In the genomic region with DNA sequence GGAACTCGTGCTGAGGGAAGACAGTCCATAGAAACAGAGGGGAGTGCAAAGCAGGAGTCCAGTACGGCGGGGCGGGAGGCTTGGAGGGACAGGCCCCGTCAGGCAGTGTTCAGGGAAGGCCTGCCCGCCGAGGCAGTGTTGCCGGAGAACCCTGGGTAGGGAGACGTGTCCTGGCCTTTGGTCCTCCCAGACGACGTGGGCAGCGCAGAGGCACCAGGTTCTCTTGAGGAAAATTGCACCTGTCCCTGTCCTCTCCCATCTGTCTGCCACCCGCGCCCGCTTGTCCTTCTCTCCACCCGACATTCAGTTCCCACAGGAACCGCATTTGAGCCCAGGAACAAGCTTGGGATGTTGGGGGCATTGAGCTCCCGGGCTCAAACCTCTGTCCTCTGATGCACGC, we compare ENCODE assay signal across 15 cellular contexts. TPM values are rescaled to one million over a fixed set of nuclear protein-coding genes. Genes with fewer than 3 reads are reported as not detected.
DNase-seq lines count a peak whose midpoint lies in the region; FAIRE-seq and TF ChIP-seq lines count a peak whose summit lies in the region.
"Not testable (repeated sequence)": the region's sequence is repeated elsewhere in the genome, so short reads cannot be mapped to it uniquely, and the experiment has no call there.
"Had no signal": no experiment of that assay in that cellular context is flagged by ENCODE, and none has a peak within 500 bp of the region (broad histone marks: within the 10 kb centered on the region; RNA-seq: fewer than 3 reads in every experiment).

No MANE protein-coding gene starts in this region.

- not testable (repeated sequence) for H2BK12ac ChIP-seq in H9 (ENCODE audit: insufficient read length, low read depth, low read length); neuronal stem cell (ENCODE audit: low read length)

- not testable (repeated sequence) for H3K4me3 ChIP-seq in bronchial epithelial cell (ENCODE audit: low read depth, low read length); esophagus muscularis mucosa; kidney (ENCODE audit: low read length in 2 of 2); neuronal stem cell (ENCODE audit: low read length in 2 of 2)

- not testable (repeated sequence) for H3K23me2 ChIP-seq in H9 (ENCODE audit: insufficient read length, low read depth, low read length, poor library complexity, severe bottlenecking)

- H3K9ac ChIP-seq in H9 (ENCODE audit: extremely low read depth, insufficient read length, low read length); kidney (ENCODE audit: low read length in 2 of 2); neuronal stem cell (ENCODE audit: low read depth, low read length, poor library complexity): not testable (repeated sequence)

- H3K4me1 Mint-ChIP-seq in H9; activated CD4-positive, alpha-beta T cell treated with anti-CD3 and anti-CD28 coated beads, Interleukin-2, amount 10 ng/mL, durations not matched to agents 24 days and 14 days; type B pancreatic cell (ENCODE audit: unreplicated experiment): not testable (repeated sequence)

- H3K4me1 ChIP-seq in H9 (ENCODE audit: insufficient read depth, low read length); esophagus muscularis mucosa; kidney (ENCODE audit: control insufficient read depth in 1 of 2, insufficient read depth in 1 of 2, low read depth in 1 of 2, low read length in 2 of 2); neuronal stem cell (ENCODE audit: control insufficient read depth in 2 of 2, insufficient read depth in 1 of 2, low read depth in 1 of 2, low read length in 2 of 2): not testable (repeated sequence)

- not testable (repeated sequence) for H2BK120ac ChIP-seq in H9 (ENCODE audit: low read depth, low read length, poor library complexity, severe bottlenecking); neuronal stem cell (ENCODE audit: low read depth, low read length)

- H3K36me3 Mint-ChIP-seq in H9 (ENCODE audit: insufficient read depth in 1 of 3, low read depth in 3 of 3); activated CD4-positive, alpha-beta T cell treated with anti-CD3 and anti-CD28 coated beads, Interleukin-2, amount 10 ng/mL, durations not matched to agents 24 days and 14 days (ENCODE audit: low read depth); type B pancreatic cell: not testable (repeated sequence)

- H3K79me2 ChIP-seq in H9 (ENCODE audit: insufficient read depth, low read length), result not testable (repeated sequence)

- no CpG with 5 or more reads among the region's 19 CpGs for WGBS in H9 (ENCODE audit: extremely low coverage, insufficient read length, low lambda C conversion rate)
- 91% methylated on average over 19 of the region's 19 CpGs for WGBS in esophagus muscularis mucosa
- WGBS in neuronal stem cell (ENCODE audit: extremely low coverage in 2 of 2, insufficient read length in 2 of 2, insufficient replicate concordance in 1 of 2), 2 donors, result no CpG with 5 or more reads among the region's 19 CpGs

- not testable (repeated sequence) for TF ChIP-seq CTCF in H9 (conservative IDR thresholded peaks at IDR 0.05); bronchial epithelial cell (IDR thresholded peaks at IDR 0.05; ENCODE audit: insufficient read depth, low read length, severe bottlenecking); esophagus muscularis mucosa (IDR thresholded peaks at IDR 0.05); kidney (IDR thresholded peaks at IDR 0.05; ENCODE audit: borderline replicate concordance, extremely low read depth, insufficient read depth); type B pancreatic cell (conservative IDR thresholded peaks at IDR 0.05)

- not testable (repeated sequence) for H3K27me3 Mint-ChIP-seq in H9 (ENCODE audit: low read depth); activated CD4-positive, alpha-beta T cell treated with anti-CD3 and anti-CD28 coated beads, Interleukin-2, amount 10 ng/mL, durations not matched to agents 24 days and 14 days; type B pancreatic cell

- intact Hi-C loops in activated CD4-positive, alpha-beta T cell treated with anti-CD3 and anti-CD28 coated beads, Interleukin-2, amount 10 ng/mL, durations not matched to agents 24 days and 14 days (cut with micrococcal nuclease); kidney (cut with DNase I): not testable (repeated sequence)
- intact Hi-C loops in esophagus muscularis mucosa (cut with DNase I), result loop anchor here (10.0 kb wide), 1 partner anchor 489 kb away; no protein-coding TSS in a partner anchor

- TF ChIP-seq EP300 in esophagus muscularis mucosa (IDR thresholded peaks at IDR 0.05), result not testable (repeated sequence)

- H3K79me1 ChIP-seq in H9 (ENCODE audit: insufficient read depth, low read depth, low read length, poor library complexity, severe bottlenecking); neuronal stem cell (ENCODE audit: low read depth, low read length): not testable (repeated sequence)

- not testable (repeated sequence) for H2AK5ac ChIP-seq in H9 (ENCODE audit: insufficient read length, low read length); neuronal stem cell (ENCODE audit: low read depth, low read length)

- not testable (repeated sequence) for H4K5ac ChIP-seq in H9 (ENCODE audit: insufficient read length, low read depth, low read length)

- H3K27me3 ChIP-seq in H9 (ENCODE audit: insufficient read depth, low read length); bronchial epithelial cell (ENCODE audit: control insufficient read depth, insufficient read depth, low read length); esophagus muscularis mucosa; neuronal stem cell (ENCODE audit: control insufficient read depth in 3 of 3, insufficient read depth in 3 of 3, low read depth in 1 of 3, low read length in 3 of 3): not testable (repeated sequence)

- not testable (repeated sequence) for H4K20me1 ChIP-seq in H9 (ENCODE audit: control insufficient read depth, insufficient read depth, insufficient read length)

- not testable (repeated sequence) for H3K4me3 Mint-ChIP-seq in H9; activated CD4-positive, alpha-beta T cell treated with anti-CD3 and anti-CD28 coated beads, Interleukin-2, amount 10 ng/mL, durations not matched to agents 24 days and 14 days; type B pancreatic cell

- H3K27ac Mint-ChIP-seq in H9 (peak overlapping the region; percentile 14 to 69 (median 68); a peak in 2 of 7 replicates), type B pancreatic cell (peak overlapping the region; percentile 12)
- not testable (repeated sequence) for H3K27ac Mint-ChIP-seq in activated CD4-positive, alpha-beta T cell treated with anti-CD3 and anti-CD28 coated beads, Interleukin-2, amount 10 ng/mL, durations not matched to agents 24 days and 14 days

- H3K4me2 ChIP-seq in H9 (ENCODE audit: insufficient read depth, insufficient read length, low read length); neuronal stem cell (ENCODE audit: insufficient read depth, low read length, poor library complexity, severe bottlenecking): not testable (repeated sequence)

- H2BK15ac ChIP-seq in H9 (ENCODE audit: low read depth, low read length); neuronal stem cell (ENCODE audit: low read length): not testable (repeated sequence)

- H3K18ac ChIP-seq in H9 (ENCODE audit: insufficient read length, low read depth, low read length); neuronal stem cell (ENCODE audit: low read length): not testable (repeated sequence)

- FAIRE-seq in bronchial epithelial cell (lab: Jason Lieb, UNC), result peak; percentile 55
- FAIRE-seq in kidney (lab: Jason Lieb, UNC), result not testable (repeated sequence)

- H4K91ac ChIP-seq in H9 (ENCODE audit: insufficient read length, low read depth, low read length); neuronal stem cell (ENCODE audit: low read depth, low read length, poor library complexity): not testable (repeated sequence)

- H3K23ac ChIP-seq in H9 (ENCODE audit: insufficient read length, low read depth, low read length); neuronal stem cell (ENCODE audit: low read depth, low read length, poor library complexity): not testable (repeated sequence)

- TF ChIP-seq POLR2A in esophagus muscularis mucosa (IDR thresholded peaks at IDR 0.05; ENCODE audit: low read depth), result not testable (repeated sequence)

- not testable (repeated sequence) for H3K14ac ChIP-seq in H9 (ENCODE audit: insufficient read depth, low read length)
- peak overlapping the region; percentile 21 for H3K14ac ChIP-seq in neuronal stem cell (ENCODE audit: low read length)

- not testable (repeated sequence) for H2AFZ ChIP-seq in H9 (ENCODE audit: low read length); neuronal stem cell (ENCODE audit: low read length)

- H2BK20ac ChIP-seq in H9 (ENCODE audit: low read depth, low read length, poor library complexity, severe bottlenecking), result not testable (repeated sequence)

- not testable (repeated sequence) for H3K9me3 Mint-ChIP-seq in H9; activated CD4-positive, alpha-beta T cell treated with anti-CD3 and anti-CD28 coated beads, Interleukin-2, amount 10 ng/mL, durations not matched to agents 24 days and 14 days; type B pancreatic cell

- H3K56ac ChIP-seq in H9 (ENCODE audit: insufficient read length, low read depth, low read length), result not testable (repeated sequence)

- DNase-seq in H9; bronchial epithelial cell (ENCODE audit: low read depth); neuronal stem cell (ENCODE audit: low spot score); type B pancreatic cell (ENCODE audit: extremely low spot score, unreplicated experiment): not testable (repeated sequence)
- DNase-seq in activated CD4-positive, alpha-beta T cell treated with anti-CD3 and anti-CD28 coated beads, Interleukin-2, amount 10 ng/mL, durations not matched to agents 24 days and 14 days, result peak; percentile 54
- DNase-seq in esophagus muscularis mucosa (ENCODE audit: extremely low spot score), result peak; percentile 62
- peak; percentile 79 for DNase-seq in kidney

- H4K8ac ChIP-seq in H9 (replicated peaks; ENCODE audit: insufficient read length, low read depth, low read length); neuronal stem cell (ENCODE audit: low read depth, low read length): not testable (repeated sequence)

- H3K4ac ChIP-seq in H9 (ENCODE audit: low read depth, low read length); neuronal stem cell (ENCODE audit: low read length): not testable (repeated sequence)

- H3K27ac ChIP-seq in H9 (ENCODE audit: insufficient read length, low read depth, low read length); esophagus muscularis mucosa (replicated peaks in 1 of 4); kidney (ENCODE audit: low read depth in 2 of 2, low read length in 2 of 2); neuronal stem cell (replicated peaks; ENCODE audit: low read length): not testable (repeated sequence)

- not testable (repeated sequence) for H2BK5ac ChIP-seq in H9 (ENCODE audit: insufficient read length, low read length); neuronal stem cell (ENCODE audit: low read length)

- H3T11ph ChIP-seq in H9 (ENCODE audit: low read length), result not testable (repeated sequence)

- H3K9me3 ChIP-seq in H9 (ENCODE audit: control insufficient read depth, low read depth, low read length); esophagus muscularis mucosa; kidney (ENCODE audit: control insufficient read depth in 1 of 2, low read length in 2 of 2); neuronal stem cell (replicated peaks in 1 of 2; ENCODE audit: control insufficient read depth in 2 of 2, insufficient read depth in 1 of 2, low read depth in 1 of 2, low read length in 2 of 2): not testable (repeated sequence)

- H3K36me3 ChIP-seq in bronchial epithelial cell (ENCODE audit: control insufficient read depth, insufficient read depth, low read length); kidney (ENCODE audit: control insufficient read depth in 1 of 2, insufficient read depth in 2 of 2, low read length in 2 of 2); neuronal stem cell (replicated peaks in 1 of 2; ENCODE audit: control insufficient read depth in 2 of 2, insufficient read depth in 2 of 2, low read length in 2 of 2): not testable (repeated sequence)
- peaks cover 0 to 16% (median 4%) of the 10 kb centered on the region in 4 donors for H3K36me3 ChIP-seq in esophagus muscularis mucosa

RNA-seq across cellular contexts. Expression of gene SPDYE17, which starts 38.3 kb away (rescaled TPM):
- total RNA-seq in H9 (2021) (not detected in 2 replicates), bronchial epithelial cell (not detected in 2 replicates), esophagus muscularis mucosa (not detected), kidney (not detected), type B pancreatic cell (ENCODE audit: low replicate concordance) (not detected in 2 replicates)
- not detected in 2 replicates for total RNA-seq in activated CD4-positive, alpha-beta T cell treated with anti-CD3 and anti-CD28 coated beads, Interleukin-2, amount 10 ng/mL, durations not matched to agents 24 days and 14 days
- not detected for polyA plus RNA-seq in kidney (ENCODE audit: insufficient read depth, low read depth, low replicate concordance)
- polyA plus RNA-seq in neuronal stem cell (2013, experiment 1 of 2), result not detected
- not detected for polyA plus RNA-seq in neuronal stem cell (2013, experiment 2 of 2)
- total RNA-seq: CD4-positive, alpha-beta T cell; CD8-positive, alpha-beta memory T cell; GM12878; GM23248; H1; HFFc6 had no signal
- polyA plus RNA-seq: A549; CD14-positive monocyte; CD8-positive, alpha-beta memory T cell; GM12878; GM23248; H1 had no signal
